1 cellular context compared by ENCODE assay signal in the genomic region with DNA sequence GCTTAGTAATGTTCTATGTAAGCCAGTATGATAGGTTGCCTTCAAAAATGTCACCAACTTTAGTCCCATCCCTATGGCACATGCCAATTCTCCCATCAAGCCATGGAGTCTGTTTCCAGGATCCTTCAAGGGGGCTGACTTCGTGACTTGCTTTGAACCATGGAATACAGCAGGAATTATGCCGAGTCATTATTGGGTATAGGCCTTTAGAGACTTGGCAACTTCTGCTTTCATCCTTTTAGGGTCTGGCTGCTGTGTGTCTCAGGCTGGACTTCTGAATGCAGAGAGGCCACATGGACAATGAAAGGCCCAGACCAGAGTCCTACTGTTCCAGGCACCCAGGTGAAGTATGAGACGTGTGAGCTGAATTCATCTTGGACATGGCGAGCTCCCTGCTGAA.
A peak's percentile ranks its signal among the peaks of the same experiment; 100 is the strongest.
TF ChIP-seq lines count a peak whose summit lies in the region.

No MANE protein-coding gene starts in this region.

TF ChIP-seq in HepG2, 621 proteins besides CTCF, POLR2A, EP300 and RAD21 (continued from another document):
- TF ChIP-seq, protein P1, sequence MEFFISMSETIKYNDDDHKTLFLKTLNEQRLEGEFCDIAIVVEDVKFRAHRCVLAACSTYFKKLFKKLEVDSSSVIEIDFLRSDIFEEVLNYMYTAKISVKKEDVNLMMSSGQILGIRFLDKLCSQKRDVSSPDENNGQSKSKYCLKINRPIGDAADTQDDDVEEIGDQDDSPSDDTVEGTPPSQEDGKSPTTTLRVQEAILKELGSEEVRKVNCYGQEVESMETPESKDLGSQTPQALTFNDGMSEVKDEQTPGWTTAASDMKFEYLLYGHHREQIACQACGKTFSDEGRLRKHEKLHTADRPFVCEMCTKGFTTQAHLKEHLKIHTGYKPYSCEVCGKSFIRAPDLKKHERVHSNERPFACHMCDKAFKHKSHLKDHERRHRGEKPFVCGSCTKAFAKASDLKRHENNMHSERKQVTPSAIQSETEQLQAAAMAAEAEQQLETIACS (CRISPR knock-in tag; IDR thresholded peaks at IDR 0.05): no peak
- 0 out of 2 replicates have a peak, but pooled peaks have one; percentile 12 for TF ChIP-seq MAFF (IDR thresholded peaks at IDR 0.05; ENCODE audit: low read depth, low read length)
- peak in 1 of 2 experiments; percentile 24; a peak in 3 of 4 replicates for TF ChIP-seq MAFK (conservative IDR thresholded peaks at IDR 0.05 in 1 of 2, IDR thresholded peaks at IDR 0.05 in 1 of 2; ENCODE audit: low read length in 2 of 2)
